ENCODE assay signal across 24 cellular contexts in genomic region chr4:110735691-110736090, GRCh38.
DNase-seq lines count a peak whose midpoint lies in the region; ATAC-seq lines count a peak whose summit lies in the region.
"Had no signal": no experiment of that assay in that cellular context is flagged by ENCODE, and none has a peak within 500 bp of the region (broad histone marks: within the 10 kb centered on the region; RNA-seq: fewer than 3 reads in every experiment).

No MANE protein-coding gene starts in this region.

- no peak for ATAC-seq in activated naive CD8-positive, alpha-beta T cell treated with anti-CD3 and anti-CD28 coated beads, Interleukin-2, amount 50 U/mL, for 24 hours
- ATAC-seq: activated CD4-positive, alpha-beta T cell treated with anti-CD3 and anti-CD28 coated beads for 36 hours; mucosa of descending colon; right cardiac atrium; stimulated activated naive B cell treated with anti-CD40 and anti-IgM and Interleukin-4, amounts not matched to agents 10 μg/mL and 1 μg/mL and 100 μg/mL, for 72 hours had no signal

- H3K9me3 Mint-ChIP-seq in activated naive CD8-positive, alpha-beta T cell treated with anti-CD3 and anti-CD28 coated beads, Interleukin-2, amount 50 U/mL, for 24 hours: peaks cover 9% of the 10 kb centered on the region
- H3K9me3 Mint-ChIP-seq: brain; neural progenitor cell; stimulated activated naive B cell treated with anti-CD40 and anti-IgM and Interleukin-4, amounts not matched to agents 10 μg/mL and 1 μg/mL and 100 μg/mL, for 72 hours had no signal

- H3K36me3 Mint-ChIP-seq in activated naive CD8-positive, alpha-beta T cell treated with anti-CD3 and anti-CD28 coated beads, Interleukin-2, amount 50 U/mL, for 24 hours (ENCODE audit: low read depth): no peaks in the 10 kb centered on the region
- H3K36me3 Mint-ChIP-seq: brain; neural progenitor cell; stimulated activated naive B cell treated with anti-CD40 and anti-IgM and Interleukin-4, amounts not matched to agents 10 μg/mL and 1 μg/mL and 100 μg/mL, for 72 hours had no signal

- no peak overlapping the region for H3K27ac Mint-ChIP-seq in activated naive CD8-positive, alpha-beta T cell treated with anti-CD3 and anti-CD28 coated beads, Interleukin-2, amount 50 U/mL, for 24 hours
- H3K27ac Mint-ChIP-seq: activated CD4-positive, alpha-beta T cell treated with anti-CD3 and anti-CD28 coated beads for 36 hours; brain; CD4-positive, alpha-beta T cell; neural progenitor cell; stimulated activated naive B cell treated with anti-CD40 and anti-IgM and Interleukin-4, amounts not matched to agents 10 μg/mL and 1 μg/mL and 100 μg/mL, for 72 hours had no signal

- DNase-seq in D341Med (ENCODE audit: low spot score) (peak; percentile 24), HK-2 (ENCODE audit: unreplicated experiment) (peak; percentile 12), OCI-M1 (lab: John Stamatoyannopoulos, UW) (peak; percentile 41), myocyte (ENCODE audit: low read depth) (peak; percentile 30), NCI-H526 (lab: John Stamatoyannopoulos, UW) (no peak)
- DNase-seq in activated naive CD8-positive, alpha-beta T cell treated with anti-CD3 and anti-CD28 coated beads, Interleukin-2, amount 50 U/mL, for 24 hours: no peak
- no peak for DNase-seq in central memory CD4-positive, alpha-beta T cell
- DNase-seq: activated CD4-positive, alpha-beta T cell treated with anti-CD3 and anti-CD28 coated beads for 36 hours; activated gamma-delta T cell; activated T-cell treated with anti-CD3 and anti-CD28 coated beads, Interleukin-2, amount 50 U/mL, for 1 hour; CD4-positive, alpha-beta T cell; DMS53; effector CD8-positive, alpha-beta T cell; islet precursor cell; Karpas-422; NCI-H1048; NCI-H187; right cardiac atrium; stimulated activated CD4-positive, alpha-beta T cell treated with anti-CD3 and anti-CD28 coated beads, Interleukin-12 subunit alpha, Interleukin-12 subunit beta, amount 100 ng/mL, for 4 hours; stimulated activated CD4-positive, alpha-beta T cell treated with anti-CD3 and anti-CD28 coated beads, Interleukin-4, amount 100 ng/mL, for 24 hours; stimulated activated naive B cell treated with anti-CD40 and anti-IgM and Interleukin-4, amounts not matched to agents 10 μg/mL and 1 μg/mL and 100 μg/mL, for 72 hours had no signal

- no peaks in the 10 kb centered on the region for H3K27me3 Mint-ChIP-seq in activated naive CD8-positive, alpha-beta T cell treated with anti-CD3 and anti-CD28 coated beads, Interleukin-2, amount 50 U/mL, for 24 hours
- H3K27me3 Mint-ChIP-seq: brain; CD4-positive, alpha-beta T cell; stimulated activated naive B cell treated with anti-CD40 and anti-IgM and Interleukin-4, amounts not matched to agents 10 μg/mL and 1 μg/mL and 100 μg/mL, for 72 hours had no signal

- H3K4me3 Mint-ChIP-seq in activated naive CD8-positive, alpha-beta T cell treated with anti-CD3 and anti-CD28 coated beads, Interleukin-2, amount 50 U/mL, for 24 hours: no peak overlapping the region
- H3K4me3 Mint-ChIP-seq: activated CD4-positive, alpha-beta T cell treated with anti-CD3 and anti-CD28 coated beads for 36 hours; brain; CD4-positive, alpha-beta T cell; neural progenitor cell; stimulated activated naive B cell treated with anti-CD40 and anti-IgM and Interleukin-4, amounts not matched to agents 10 μg/mL and 1 μg/mL and 100 μg/mL, for 72 hours had no signal

- H3K4me1 Mint-ChIP-seq in activated naive CD8-positive, alpha-beta T cell treated with anti-CD3 and anti-CD28 coated beads, Interleukin-2, amount 50 U/mL, for 24 hours: no peaks in the 10 kb centered on the region
- H3K4me1 Mint-ChIP-seq: activated CD4-positive, alpha-beta T cell treated with anti-CD3 and anti-CD28 coated beads for 36 hours; brain; neural progenitor cell; stimulated activated naive B cell treated with anti-CD40 and anti-IgM and Interleukin-4, amounts not matched to agents 10 μg/mL and 1 μg/mL and 100 μg/mL, for 72 hours had no signal

Comparison
In these comparisons a context has a peak if more than half of its experiments do, and no peak if none do; other contexts are left out.
1. DNase-seq: peak in D341Med (single experiment), HK-2 (single experiment), OCI-M1 (single experiment) and myocyte (single experiment); none in activated naive CD8-positive, alpha-beta T cell treated with anti-CD3 and anti-CD28 coated beads, Interleukin-2, amount 50 U/mL, for 24 hours (single experiment), central memory CD4-positive, alpha-beta T cell (single experiment) and NCI-H526 (0 of 2).